Comparison of ENCODE assay signal across 8 cellular contexts in the genomic region with DNA sequence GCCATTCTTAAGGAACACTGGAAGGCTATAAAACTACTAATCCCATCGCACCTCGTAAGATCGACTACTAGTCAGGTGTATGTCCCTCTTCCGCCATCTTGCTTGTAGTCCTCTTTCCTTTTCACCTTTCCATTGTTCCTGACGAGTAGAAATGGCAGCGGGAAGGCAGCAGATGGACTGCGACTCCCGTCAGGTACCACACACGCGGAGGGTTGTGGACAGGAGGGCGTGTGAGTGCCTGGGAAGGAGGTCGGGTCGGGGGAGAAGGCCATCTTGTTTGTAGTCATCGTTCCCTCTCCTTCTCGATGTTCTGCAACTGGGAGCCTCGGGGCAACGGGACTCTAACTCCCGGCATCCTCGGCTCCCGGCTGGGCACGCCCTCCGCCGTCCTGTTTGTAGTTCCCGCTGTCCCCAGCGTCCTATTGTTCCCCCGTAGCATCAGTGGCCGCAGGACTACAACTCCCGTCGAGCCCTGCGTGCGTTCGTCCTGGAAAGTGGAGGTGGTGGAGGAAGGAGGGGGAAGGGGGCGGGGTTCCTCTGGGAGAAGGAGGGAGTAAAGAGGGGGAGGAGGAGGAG. TPM values are rescaled to one million over a fixed set of nuclear protein-coding genes. Genes with fewer than 3 reads are reported as not detected.
DNase-seq lines count a peak whose midpoint lies in the region; ATAC-seq and TF ChIP-seq lines count a peak whose summit lies in the region.

No MANE protein-coding gene starts in this region.

- peak overlapping the region; percentile 84 for H3K4me3 ChIP-seq in left ventricle myocardium inferior

- H3K27me3 ChIP-seq in left ventricle myocardium inferior (ENCODE audit: low read depth) = no peaks in the 10 kb centered on the region

- no peaks in the 10 kb centered on the region for H3K36me3 Mint-ChIP-seq in T-helper 17 cell (ENCODE audit: low read depth)
- no peaks in the 10 kb centered on the region for H3K36me3 Mint-ChIP-seq in type B pancreatic cell

- TF ChIP-seq CTCF in left ventricle myocardium inferior (IDR thresholded peaks at IDR 0.05; ENCODE audit: borderline replicate concordance) (no peak), type B pancreatic cell (conservative IDR thresholded peaks at IDR 0.05) (no peak)

- H3K9me3 ChIP-seq in T-helper 17 cell (ENCODE audit: control insufficient read depth, low read length, poor library complexity, severe bottlenecking) = no peaks in the 10 kb centered on the region
- no peaks in the 10 kb centered on the region for H3K9me3 ChIP-seq in left ventricle myocardium inferior (replicated peaks)

- H3K4me3 Mint-ChIP-seq in T-helper 17 cell = peak overlapping the region; percentile 99
- H3K4me3 Mint-ChIP-seq in type B pancreatic cell = peak overlapping the region; percentile 100

- H3K27ac ChIP-seq in left ventricle myocardium inferior (replicated peaks) = peak overlapping the region; percentile 96

- intact Hi-C loops in left ventricle myocardium inferior (cut with micrococcal nuclease) (no loop called here), posterior cingulate gyrus (cut with DNase I) (loop anchor here (2.0 kb wide), 1 partner anchor 28 kb away; the partner anchor contains the start of gene BCL7C)

- H3K27ac Mint-ChIP-seq in T-helper 17 cell (peak overlapping the region; percentile 98), type B pancreatic cell (peak overlapping the region; percentile 100)

- H3K4me1 ChIP-seq in left ventricle myocardium inferior = peaks cover 32% of the 10 kb centered on the region

- no peaks in the 10 kb centered on the region for H3K27me3 Mint-ChIP-seq in T-helper 17 cell
- no peaks in the 10 kb centered on the region for H3K27me3 Mint-ChIP-seq in type B pancreatic cell

- no peaks in the 10 kb centered on the region for H3K9me3 Mint-ChIP-seq in type B pancreatic cell

- no peaks in the 10 kb centered on the region for H3K36me3 ChIP-seq in left ventricle myocardium inferior

- ATAC-seq in GM18499 (IDR thresholded peaks at IDR 0.05; ENCODE audit: insufficient read depth, unreplicated experiment) (peak; percentile 47), HG02970 (IDR thresholded peaks at IDR 0.05; ENCODE audit: low FRiP score, unreplicated experiment) (peak; percentile 67), T-helper 17 cell (peak; percentile 74)

- H3K4me1 Mint-ChIP-seq in T-helper 17 cell (peaks cover 29% of the 10 kb centered on the region), type B pancreatic cell (ENCODE audit: unreplicated experiment) (peaks cover 20% of the 10 kb centered on the region)

- DNase-seq in NCI-H187 (lab: John Stamatoyannopoulos, UW) = peak; percentile 85 to 92
- DNase-seq in T-helper 17 cell = peak; percentile 89 to 94 (median 91)
- DNase-seq in amygdala (lab: John Stamatoyannopoulos, UW) = peak; percentile 88 to 100 (median 99)
- peak; percentile 100 for DNase-seq in left ventricle myocardium inferior
- DNase-seq in posterior cingulate gyrus = peak; percentile 99 to 100 (median 100)
- peak; percentile 97 for DNase-seq in type B pancreatic cell (ENCODE audit: extremely low spot score, unreplicated experiment)

RNA-seq across cellular contexts. Expression of gene FBXL19, which starts 0.3 kb away (rescaled TPM):
- total RNA-seq in T-helper 17 cell (10 to 100 TPM; 12.6 to 13.2 TPM), left ventricle myocardium inferior (6.3 TPM), type B pancreatic cell (ENCODE audit: low replicate concordance) (29.0 and 46.4 TPM in 2 replicates)

RNA-seq across cellular contexts. Expression of gene ORAI3, which starts 25.8 kb away (rescaled TPM):
- 1 to 10 TPM; 6.4 to 7.5 TPM for total RNA-seq in T-helper 17 cell
- total RNA-seq in left ventricle myocardium inferior = 12.2 TPM
- total RNA-seq in type B pancreatic cell (ENCODE audit: low replicate concordance) = 18.7 and 19.4 TPM in 2 replicates

RNA-seq across cellular contexts. Expression of gene CTF1, which starts 26.6 kb away (rescaled TPM):
- total RNA-seq in T-helper 17 cell (under 1 TPM in 1 of 2 donors, not detected in 1; 0.26 TPM), left ventricle myocardium inferior (9.6 TPM), type B pancreatic cell (ENCODE audit: low replicate concordance) (2.5 and 3.1 TPM in 2 replicates)

RNA-seq across cellular contexts. Expression of gene BCL7C, which starts 29.2 kb away (rescaled TPM):
- total RNA-seq in T-helper 17 cell (10 to 100 TPM; 22.5 to 22.8 TPM), left ventricle myocardium inferior (25.2 TPM), type B pancreatic cell (ENCODE audit: low replicate concordance) (26.3 and 35.0 TPM in 2 replicates)

RNA-seq across cellular contexts. Expression of gene SETD1A, which starts 34.5 kb away (rescaled TPM):
- total RNA-seq in T-helper 17 cell = 10 to 100 TPM; 31.3 to 45.5 TPM
- 7.4 TPM for total RNA-seq in left ventricle myocardium inferior
- 19.3 and 25.0 TPM in 2 replicates for total RNA-seq in type B pancreatic cell (ENCODE audit: low replicate concordance)

Comparison
In these comparisons a context has a peak if more than half of its experiments do, and no peak if none do; other contexts are left out.
1. Peak in every context shown above with its lines: DNase-seq, ATAC-seq, H3K4me3 ChIP-seq and H3K27ac ChIP-seq.